In genomic region chr2:29423267-29423666, GRCh38 we compare ENCODE assay signal across 23 cellular contexts.
DNase-seq lines count a peak whose midpoint lies in the region; ATAC-seq and TF ChIP-seq lines count a peak whose summit lies in the region.
"Had no signal": no experiment of that assay in that cellular context is flagged by ENCODE, and none has a peak within 500 bp of the region (broad histone marks: within the 10 kb centered on the region; RNA-seq: fewer than 3 reads in every experiment).

No MANE protein-coding gene starts in this region.

- no TSS peak for BruUV-seq in PC-3 (replicated peaks; lab: Mats Ljungman, UMichigan)

- no peaks in the 10 kb centered on the region for H3K9me2 ChIP-seq in PC-3 (replicated peaks; ENCODE audit: low read length)
- H3K9me2 ChIP-seq: SK-N-SH had no signal

- H2AFZ ChIP-seq in PC-3 (ENCODE audit: low read length): no peak overlapping the region

- POLR2A ChIA-PET in PC-3 (lab: Charles Lee; ENCODE audit: unreplicated experiment): no interaction called here

- H3K27me3 ChIP-seq in PC-3 (ENCODE audit: low read length): no peaks in the 10 kb centered on the region
- H3K27me3 ChIP-seq: gastrocnemius medialis had no signal

- no peak for TF ChIP-seq CTCF in PC-3 (conservative IDR thresholded peaks at IDR 0.05; ENCODE audit: low read depth, low read length)

- in situ Hi-C loops in G401 (cut with HindIII; ENCODE audit: low sequenced_read_pairs): no loop called here

- CTCF ChIA-PET in PC-3 (lab: Charles Lee): no interaction called here

- peak overlapping the region; percentile 17 for H3K27ac ChIP-seq in PC-3 (ENCODE audit: low read length)
- H3K27ac ChIP-seq: gastrocnemius medialis, prostate gland, suprapubic skin had no signal

- DNase-seq in DMS53 treated with DMSO at 0.1 percent for 48 hours (lab: John Stamatoyannopoulos, UW; ENCODE audit: unreplicated experiment) (peak; percentile 73), LHCN-M2 (ENCODE audit: low read depth) (peak; percentile 48), PC-3 (peak; percentile 29), myocyte (ENCODE audit: low read depth) (peak; percentile 26), G401 (ENCODE audit: low spot score) (no peak), NCI-H226 (no peak)
- DNase-seq: ACHN; activated CD8-positive, alpha-beta memory T cell treated with anti-CD3 and anti-CD28 coated beads for 24 hours; activated gamma-delta T cell treated with Interleukin-2 at 50 U/mL for 16 hours; activated T-cell treated with anti-CD3 and anti-CD28 coated beads, Interleukin-2, amount 50 U/mL, for 24 hours; gastrocnemius medialis; mesenchymal stem cell; NCI-H1105; NCI-H2029 treated with DMSO at 0.1 percent for 48 hours; SK-N-SH; stimulated activated naive CD4-positive, alpha-beta T cell had no signal

- no peaks in the 10 kb centered on the region for H3K79me2 ChIP-seq in PC-3 (ENCODE audit: low read length)

- no peaks in the 10 kb centered on the region for H3K36me3 ChIP-seq in PC-3 (ENCODE audit: low read depth, low read length)
- H3K36me3 ChIP-seq: gastrocnemius medialis, HAP-1, prostate gland, suprapubic skin had no signal

- H3K4me3 ChIP-seq in PC-3 (ENCODE audit: low read length): no peak overlapping the region
- H3K4me3 ChIP-seq: gastrocnemius medialis, HAP-1, prostate gland, suprapubic skin had no signal

- intact Hi-C loops in PC-3 (cut with micrococcal nuclease): loop anchor here (1.0 to 5.0 kb wide), 2 partner anchors 204 to 240 kb away; no protein-coding TSS in a partner anchor

- no peaks in the 10 kb centered on the region for H3K9me3 ChIP-seq in PC-3 (ENCODE audit: low read length)
- H3K9me3 ChIP-seq: gastrocnemius medialis, HAP-1, prostate gland, SK-N-SH, suprapubic skin had no signal

- ATAC-seq in PC-3 (peak; percentile 96), HG02610 (IDR thresholded peaks at IDR 0.05; ENCODE audit: unreplicated experiment) (no peak), HG02884 (IDR thresholded peaks at IDR 0.05; ENCODE audit: unreplicated experiment) (no peak)
- ATAC-seq: gastrocnemius medialis, left lobe of liver, sciatic nerve had no signal

- no peaks in the 10 kb centered on the region for H3F3A ChIP-seq in PC-3 (ENCODE audit: low read length, unreplicated experiment)

- no peak overlapping the region for H3K9ac ChIP-seq in PC-3 (ENCODE audit: low read length)
- H3K9ac ChIP-seq: SK-N-SH had no signal

- H4K20me1 ChIP-seq in PC-3 (ENCODE audit: low read length): no peaks in the 10 kb centered on the region

- no peaks in the 10 kb centered on the region for H3K4me1 ChIP-seq in PC-3 (ENCODE audit: insufficient read depth, low read length)
- H3K4me1 ChIP-seq: HAP-1, prostate gland, suprapubic skin had no signal

- no peak overlapping the region for H3K4me2 ChIP-seq in PC-3 (ENCODE audit: low read length)
- H3K4me2 ChIP-seq: SK-N-SH had no signal

Comparison
In these comparisons a context has a peak if more than half of its experiments do, and no peak if none do; other contexts are left out.
1. DNase-seq: peak in DMS53 treated with DMSO at 0.1 percent for 48 hours (single experiment), LHCN-M2 (single experiment), PC-3 (single experiment) and myocyte (single experiment); none in G401 (single experiment) and NCI-H226 (single experiment).